In genomic region chr19:40613669-40614594, GRCh38 we compare ENCODE assay signal across 8 cellular contexts. TPM values are rescaled to one million over a fixed set of nuclear protein-coding genes. Genes with fewer than 3 reads are reported as not detected.
DNase-seq lines count a peak whose midpoint lies in the region; ATAC-seq and TF ChIP-seq lines count a peak whose summit lies in the region.

No MANE protein-coding gene starts in this region.

- peak; percentile 95 for DNase-seq in GM19238 (ENCODE audit: insufficient read length, low spot score)
- peak; percentile 61 for DNase-seq in SIG-M5 (lab: John Stamatoyannopoulos, UW)
- peak; percentile 93 for DNase-seq in activated naive CD4-positive, alpha-beta T cell treated with anti-CD3 and anti-CD28 coated beads for 36 hours
- DNase-seq in heart left ventricle: peak; percentile 76 to 90 (median 87)
- DNase-seq in sciatic nerve (ENCODE audit: low spot score): peak; percentile 91
- DNase-seq in NCI-H1048 (lab: John Stamatoyannopoulos, UW): no peak

- H3K4me1 Mint-ChIP-seq in activated naive CD4-positive, alpha-beta T cell treated with anti-CD3 and anti-CD28 coated beads for 36 hours (ENCODE audit: low read depth): peaks cover 63% of the 10 kb centered on the region

- H3K4me3 ChIP-seq in HUES64 (ENCODE audit: low read length): peak overlapping the region; percentile 72
- peak overlapping the region; percentile 23 to 77 (median 60) for H3K4me3 ChIP-seq in heart left ventricle

- H3K27ac Mint-ChIP-seq in activated naive CD4-positive, alpha-beta T cell treated with anti-CD3 and anti-CD28 coated beads for 36 hours: peak overlapping the region; percentile 97

- WGBS in HUES64: under 1% methylated on average over 66 of the region's 66 CpGs
- 9 to 26% (median 22%) methylated on average over 60 to 66 of the region's 66 CpGs for WGBS in heart left ventricle, 4 donors

- H3K36me3 ChIP-seq in HUES64 (ENCODE audit: insufficient read depth, low read length): peaks cover 21% of the 10 kb centered on the region; the same call in 1 of the 2 replicates
- H3K36me3 ChIP-seq in heart left ventricle: peaks cover 0 to 72% (median 8%) of the 10 kb centered on the region in 9 donors

- H3K4me1 ChIP-seq in HUES64 (ENCODE audit: insufficient read depth, low read length) (peaks cover 8% of the 10 kb centered on the region; the same call in 1 of the 2 replicates), heart left ventricle (peaks cover 0 to 49% (median 30%) of the 10 kb centered on the region in 12 donors)

- H3K36me3 Mint-ChIP-seq in activated naive CD4-positive, alpha-beta T cell treated with anti-CD3 and anti-CD28 coated beads for 36 hours (ENCODE audit: low read depth): peaks cover 19% of the 10 kb centered on the region

- TF ChIP-seq POLR2A in heart left ventricle (IDR thresholded peaks at IDR 0.05): no peak

- TF ChIP-seq CTCF in heart left ventricle (IDR thresholded peaks at IDR 0.05): no peak

- H3K27me3 Mint-ChIP-seq in activated naive CD4-positive, alpha-beta T cell treated with anti-CD3 and anti-CD28 coated beads for 36 hours (ENCODE audit: low read depth): no peaks in the 10 kb centered on the region

- H3K9ac ChIP-seq in HUES64 (ENCODE audit: low read depth, low read length): peak overlapping the region; percentile 58

- CTCF ChIA-PET in activated naive CD4-positive, alpha-beta T cell treated with anti-CD3 and anti-CD28 coated beads for 36 hours (lab: Charles Lee): interaction anchor here (0.5 to 1.4 kb wide), 3 partner anchors 11 to 317 kb away, joined by 3 to 4 read pairs (median 4); no protein-coding TSS in a partner anchor

- H3K4me3 Mint-ChIP-seq in activated naive CD4-positive, alpha-beta T cell treated with anti-CD3 and anti-CD28 coated beads for 36 hours: peak overlapping the region; percentile 88

- H3K9me3 Mint-ChIP-seq in activated naive CD4-positive, alpha-beta T cell treated with anti-CD3 and anti-CD28 coated beads for 36 hours: no peaks in the 10 kb centered on the region

- no peaks in the 10 kb centered on the region for H3K9me3 ChIP-seq in HUES64 (ENCODE audit: insufficient read depth, low read depth, low read length)
- no peaks in the 10 kb centered on the region for H3K9me3 ChIP-seq in heart left ventricle

- ATAC-seq in heart left ventricle (peak; percentile 41 to 73 (median 64)), sciatic nerve (peak; percentile 73), HG03135 (IDR thresholded peaks at IDR 0.05; ENCODE audit: unreplicated experiment) (no peak)

- intact Hi-C loops in activated naive CD4-positive, alpha-beta T cell treated with anti-CD3 and anti-CD28 coated beads for 36 hours (cut with micrococcal nuclease): loop anchor here (2.0 to 10.0 kb wide), 10 partner anchors 77 to 1209 kb away; partner anchors contain the start of genes AKT2, EGLN2, NUMBL and SERTAD1
- intact Hi-C loops in heart left ventricle (cut with DNase I) (no loop called here), sciatic nerve (cut with DNase I) (loop anchor here (5.0 kb wide), 1 partner anchor 1822 kb away; no protein-coding TSS in a partner anchor)

- H3K27me3 ChIP-seq in HUES64 (ENCODE audit: insufficient read depth, low read length): peaks cover 34% of the 10 kb centered on the region
- no peaks in the 10 kb centered on the region for H3K27me3 ChIP-seq in heart left ventricle

- peak overlapping the region; percentile 91; the same call in 1 of the 2 replicates for H3K27ac ChIP-seq in HUES64 (ENCODE audit: low read depth, low read length)
- H3K27ac ChIP-seq in heart left ventricle: peak overlapping the region; percentile 76 to 96 (median 89)

RNA-seq across cellular contexts. Expression of gene LTBP4, which starts 12.8 kb away (rescaled TPM):
- 46.5 TPM for polyA plus RNA-seq in HUES64 (2013, experiment 1 of 2)
- 64.4 TPM for polyA plus RNA-seq in HUES64 (2013, experiment 2 of 2)
- 100 to 1,000 TPM; 147 to 153 TPM for total RNA-seq in activated naive CD4-positive, alpha-beta T cell treated with anti-CD3 and anti-CD28 coated beads for 36 hours
- 100 to 1,000 TPM; 101 to 319 (median 212) TPM for total RNA-seq in heart left ventricle
- 100 to 1,000 TPM in 1 of 2 donors, 10 to 100 TPM in 1; 95.0 to 121 TPM for polyA plus RNA-seq in heart left ventricle
- total RNA-seq in sciatic nerve: 1,227 TPM

RNA-seq across cellular contexts. Expression of gene SHKBP1, which starts 37.3 kb away (rescaled TPM):
- polyA plus RNA-seq in HUES64 (2013, experiment 1 of 2): 48.2 TPM
- polyA plus RNA-seq in HUES64 (2013, experiment 2 of 2): 72.7 TPM
- 10 to 100 TPM; 90.1 to 99.4 TPM for total RNA-seq in activated naive CD4-positive, alpha-beta T cell treated with anti-CD3 and anti-CD28 coated beads for 36 hours
- total RNA-seq in heart left ventricle: 10 to 100 TPM; 16.4 to 52.8 (median 18.4) TPM
- 10 to 100 TPM; 23.2 to 37.0 TPM for polyA plus RNA-seq in heart left ventricle
- total RNA-seq in sciatic nerve: 58.7 TPM

Comparison
In these comparisons a context has a peak if more than half of its experiments do, and no peak if none do; other contexts are left out.
1. intact Hi-C loops: an anchor here in activated naive CD4-positive, alpha-beta T cell treated with anti-CD3 and anti-CD28 coated beads for 36 hours (2.0 to 10.0 kb wide) and sciatic nerve (5.0 kb wide); none called in heart left ventricle.